ENCODE assay signal across 8 cellular contexts in the genomic region with DNA sequence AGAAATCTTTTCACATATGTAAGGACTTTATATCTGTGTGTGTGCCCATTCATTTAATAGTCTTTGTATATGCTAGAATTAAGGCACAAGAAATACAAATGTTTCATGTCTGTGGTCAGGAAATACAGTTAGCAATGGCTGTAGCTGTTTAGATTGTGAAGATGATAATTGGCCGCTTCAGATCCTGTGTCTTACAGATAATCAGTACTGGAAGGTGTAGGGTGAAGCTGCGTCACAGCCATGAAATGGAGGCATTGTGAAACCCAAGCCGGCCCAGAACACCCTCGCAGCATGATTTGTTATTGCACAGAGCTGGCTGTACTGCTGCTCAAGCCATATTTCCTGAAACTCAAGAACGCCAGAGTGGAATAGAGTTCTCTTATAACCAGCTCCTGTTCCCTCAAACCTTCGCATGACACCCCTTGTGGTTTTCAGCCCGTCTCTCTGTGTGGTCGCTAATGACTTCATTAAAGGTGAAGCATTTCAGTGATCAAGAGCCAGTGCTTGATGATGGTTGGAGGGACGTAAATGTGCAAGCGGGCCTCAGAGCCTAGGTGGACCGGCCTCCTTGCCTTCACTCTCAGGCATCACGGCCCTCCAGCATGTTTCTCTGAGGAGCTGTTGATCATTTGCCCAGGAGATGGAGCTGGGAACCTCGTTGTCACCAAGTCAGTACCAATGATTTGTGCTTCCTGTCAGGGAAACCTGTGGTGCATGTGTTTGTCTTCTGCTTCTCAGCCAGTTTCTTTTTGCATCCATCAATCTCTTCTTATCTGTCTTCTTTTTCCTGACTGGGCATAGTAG.
DNase-seq lines count a peak whose midpoint lies in the region; ATAC-seq and TF ChIP-seq lines count a peak whose summit lies in the region.

No MANE protein-coding gene starts in this region.

- TF ChIP-seq EP300 in upper lobe of left lung (IDR thresholded peaks at IDR 0.05): no peak

- H3K27ac ChIP-seq in upper lobe of left lung: peak overlapping the region; percentile 30 to 70 (median 61)

- no peaks in the 10 kb centered on the region for H3K27me3 ChIP-seq in upper lobe of left lung

- H3K4me3 Mint-ChIP-seq in activated naive CD4-positive, alpha-beta T cell treated with anti-CD3 and anti-CD28 coated beads for 36 hours: peak overlapping the region; percentile 71
- peak overlapping the region; percentile 79 for H3K4me3 Mint-ChIP-seq in natural killer cell

- no peaks in the 10 kb centered on the region for H3K36me3 Mint-ChIP-seq in activated naive CD4-positive, alpha-beta T cell treated with anti-CD3 and anti-CD28 coated beads for 36 hours (ENCODE audit: low read depth)
- no peaks in the 10 kb centered on the region for H3K36me3 Mint-ChIP-seq in natural killer cell

- no peaks in the 10 kb centered on the region for H3K9me3 Mint-ChIP-seq in activated naive CD4-positive, alpha-beta T cell treated with anti-CD3 and anti-CD28 coated beads for 36 hours
- no peaks in the 10 kb centered on the region for H3K9me3 Mint-ChIP-seq in natural killer cell

- peak; percentile 60 for DNase-seq in NK-92 treated with Interleukin-12 subunit alpha and Interleukin-12 subunit beta, amount 100 ng/mL, for 24 hours (lab: John Stamatoyannopoulos, UW)
- DNase-seq in NK-92 (lab: John Stamatoyannopoulos, UW; ENCODE audit: unreplicated experiment) (no peak), natural killer cell (peak; percentile 70), upper lobe of left lung (peak in 1 of 2 donors; percentile 68)
- peak; percentile 81 for DNase-seq in activated naive CD4-positive, alpha-beta T cell treated with anti-CD3 and anti-CD28 coated beads for 36 hours

- TF ChIP-seq POLR2A in upper lobe of left lung (IDR thresholded peaks at IDR 0.05): peak in 1 of 4 donors; percentile 61

- intact Hi-C loops in activated naive CD4-positive, alpha-beta T cell treated with anti-CD3 and anti-CD28 coated beads for 36 hours (cut with micrococcal nuclease): loop anchor here (1.0 to 10.0 kb wide), 8 partner anchors 39 to 1491 kb away; partner anchors contain the start of genes CERT1, GCNT4 and POLK
- intact Hi-C loops in natural killer cell (cut with micrococcal nuclease): loop anchor here (1.0 to 5.0 kb wide), 3 partner anchors 36 to 139 kb away; no protein-coding TSS in a partner anchor

- H3K27ac Mint-ChIP-seq in activated naive CD4-positive, alpha-beta T cell treated with anti-CD3 and anti-CD28 coated beads for 36 hours: peak overlapping the region; percentile 97
- H3K27ac Mint-ChIP-seq in natural killer cell: peak overlapping the region; percentile 96 to 98

- ATAC-seq in natural killer cell: peak; percentile 63 to 88 (median 80)
- ATAC-seq in upper lobe of left lung (ENCODE audit: low FRiP score in 2 of 2): peak; percentile 51 to 63
- ATAC-seq in HG02981 (IDR thresholded peaks at IDR 0.05; ENCODE audit: unreplicated experiment): no peak
- no peak for ATAC-seq in HG02852 (IDR thresholded peaks at IDR 0.05; ENCODE audit: unreplicated experiment)
- no peak for ATAC-seq in GM19035 (IDR thresholded peaks at IDR 0.05; ENCODE audit: unreplicated experiment)

- CTCF ChIA-PET in activated naive CD4-positive, alpha-beta T cell treated with anti-CD3 and anti-CD28 coated beads for 36 hours (lab: Charles Lee): interaction anchor here (0.7 to 3.7 kb wide), 24 partner anchors 14 to 1206 kb away, joined by 3 to 93 read pairs (median 3); partner anchors contain the start of genes HMGCR and IQGAP2

- H3K9me3 ChIP-seq in upper lobe of left lung: no peaks in the 10 kb centered on the region

- peaks cover 82% of the 10 kb centered on the region for H3K4me1 Mint-ChIP-seq in activated naive CD4-positive, alpha-beta T cell treated with anti-CD3 and anti-CD28 coated beads for 36 hours (ENCODE audit: low read depth)
- peaks cover 87 to 90% of the 10 kb centered on the region in 2 donors for H3K4me1 Mint-ChIP-seq in natural killer cell

- TF ChIP-seq CTCF in natural killer cell (IDR thresholded peaks at IDR 0.05) (no peak), upper lobe of left lung (IDR thresholded peaks at IDR 0.05) (no peak)

- 36 to 50% methylated on average over 13 of the region's 13 CpGs for WGBS in upper lobe of left lung, 2 donors

- H3K4me1 ChIP-seq in upper lobe of left lung: peaks cover 17 to 35% (median 29%) of the 10 kb centered on the region in 4 donors

- no peak overlapping the region for H3K4me3 ChIP-seq in upper lobe of left lung

- no peaks in the 10 kb centered on the region for H3K27me3 Mint-ChIP-seq in activated naive CD4-positive, alpha-beta T cell treated with anti-CD3 and anti-CD28 coated beads for 36 hours (ENCODE audit: low read depth)
- no peaks in the 10 kb centered on the region for H3K27me3 Mint-ChIP-seq in natural killer cell (ENCODE audit: low read depth in 2 of 2)

- no peaks in the 10 kb centered on the region for H3K36me3 ChIP-seq in upper lobe of left lung

Comparison
In these comparisons a context has a peak if more than half of its experiments do, and no peak if none do; other contexts are left out.
1. ATAC-seq: peak in natural killer cell (3 of 3) and upper lobe of left lung (2 of 2); none in HG02981 (single experiment), HG02852 (single experiment) and GM19035 (single experiment).